19 cellular contexts compared by ENCODE assay signal in the genomic region with DNA sequence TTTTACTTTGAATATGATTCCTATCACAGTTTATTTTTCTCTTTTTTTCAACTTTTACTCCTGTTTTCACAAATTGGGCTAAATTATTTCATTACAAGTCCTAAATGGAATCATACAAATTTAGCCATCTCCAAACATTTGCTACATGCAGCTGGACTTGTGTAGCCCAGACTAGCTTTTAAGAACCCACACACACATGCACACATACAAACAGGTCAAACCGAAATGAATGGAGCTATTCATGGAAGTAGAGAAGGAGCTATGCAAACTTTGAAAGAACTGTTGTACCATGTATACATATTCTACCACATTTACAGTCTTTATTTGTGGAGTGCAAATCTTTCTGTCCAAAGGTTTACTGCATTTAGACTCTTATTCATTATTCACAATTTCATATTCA.
DNase-seq lines count a peak whose midpoint lies in the region; TF ChIP-seq lines count a peak whose summit lies in the region.
"Had no signal": no experiment of that assay in that cellular context is flagged by ENCODE, and none has a peak within 500 bp of the region (broad histone marks: within the 10 kb centered on the region; RNA-seq: fewer than 3 reads in every experiment).

No MANE protein-coding gene starts in this region.

- no peaks in the 10 kb centered on the region for H3K9me3 Mint-ChIP-seq in activated T-helper 1 cell treated with anti-CD3 and anti-CD28 coated beads, Interleukin-12 subunit alpha, Interleukin-12 subunit beta, Interleukin-2, Interleukin-4 antibody, amounts not matched to agents 30 ng/mL and 10 ng/mL and 1 ng/mL, durations not matched to agents 14 hours and 24 hours and 36 hours
- H3K9me3 Mint-ChIP-seq in mesothelial cell of epicardium = no peaks in the 10 kb centered on the region
- H3K9me3 Mint-ChIP-seq: CD14-positive monocyte, HFFc6 had no signal

- H3F3A ChIP-seq in smooth muscle cell (ENCODE audit: low read depth) = no peaks in the 10 kb centered on the region

- no peak overlapping the region for H3K4me3 ChIP-seq in smooth muscle cell
- H3K4me3 ChIP-seq: Peyer's patch had no signal

- no peaks in the 10 kb centered on the region for H3K27me3 Mint-ChIP-seq in activated T-helper 1 cell treated with anti-CD3 and anti-CD28 coated beads, Interleukin-12 subunit alpha, Interleukin-12 subunit beta, Interleukin-2, Interleukin-4 antibody, amounts not matched to agents 30 ng/mL and 10 ng/mL and 1 ng/mL, durations not matched to agents 14 hours and 24 hours and 36 hours (ENCODE audit: insufficient read depth)
- no peaks in the 10 kb centered on the region for H3K27me3 Mint-ChIP-seq in mesothelial cell of epicardium (ENCODE audit: low read depth)

- peak overlapping the region; percentile 33 for H2AFZ ChIP-seq in smooth muscle cell (ENCODE audit: low read depth)

- H3K4me2 ChIP-seq in smooth muscle cell = no peak overlapping the region

- H3K27me3 ChIP-seq in smooth muscle cell (ENCODE audit: low read depth) = no peaks in the 10 kb centered on the region
- H3K27me3 ChIP-seq: Peyer's patch had no signal

- TF ChIP-seq CTCF in smooth muscle cell (IDR thresholded peaks at IDR 0.05; ENCODE audit: borderline replicate concordance, insufficient read depth, poor library complexity, severe bottlenecking) (no peak), mesothelial cell of epicardium (IDR thresholded peaks at IDR 0.05; ENCODE audit: unreplicated experiment) (no peak)

- H3K9me3 ChIP-seq in smooth muscle cell (replicated peaks; ENCODE audit: low read depth) = no peaks in the 10 kb centered on the region
- H3K9me3 ChIP-seq: Caco-2, Peyer's patch had no signal

- H3K4me1 ChIP-seq in smooth muscle cell (ENCODE audit: low read depth) = no peaks in the 10 kb centered on the region
- H3K4me1 ChIP-seq: Caco-2, Peyer's patch had no signal

- DNase-seq in NCI-H526 (lab: John Stamatoyannopoulos, UW) = peak; percentile 98 to 100
- DNase-seq in cerebellar cortex (ENCODE audit: low spot score) = peak; percentile 14
- peak; percentile 76 for DNase-seq in myocyte (ENCODE audit: low read depth)
- no peak for DNase-seq in smooth muscle cell (lab: John Stamatoyannopoulos, UW; ENCODE audit: unreplicated experiment)
- DNase-seq in activated T-helper 1 cell treated with anti-CD3 and anti-CD28 coated beads, Interleukin-12 subunit alpha, Interleukin-12 subunit beta, Interleukin-2, Interleukin-4 antibody, amounts not matched to agents 30 ng/mL and 10 ng/mL and 1 ng/mL, durations not matched to agents 14 hours and 24 hours and 36 hours (ENCODE audit: low spot score) = no peak
- DNase-seq in mesothelial cell of epicardium (ENCODE audit: low spot score in 2 of 2, unreplicated experiment in 2 of 2) = no peak
- no peak for DNase-seq in NOMO-1 (lab: John Stamatoyannopoulos, UW; ENCODE audit: unreplicated experiment in 2 of 2)
- DNase-seq: Caco-2, DMS153, HFFc6, KG1, NCI-H1436 treated with DMSO at 0.1 percent for 48 hours, NCI-H2029 treated with DMSO at 0.1 percent for 48 hours, NCI-H2171 treated with DMSO at 0.1 percent for 48 hours, NCI-H446 treated with DMSO at 0.1 percent for 48 hours, NCI-H82, Peyer's patch, Right ventricle myocardium superior had no signal

- intact Hi-C loops in activated T-helper 1 cell treated with anti-CD3 and anti-CD28 coated beads, Interleukin-12 subunit alpha, Interleukin-12 subunit beta, Interleukin-2, Interleukin-4 antibody, amounts not matched to agents 30 ng/mL and 10 ng/mL and 1 ng/mL, durations not matched to agents 14 hours and 24 hours and 36 hours (cut with micrococcal nuclease) = no loop called here

- no peaks in the 10 kb centered on the region for H4K20me1 ChIP-seq in smooth muscle cell (ENCODE audit: low read depth)

- H3K4me3 Mint-ChIP-seq in activated T-helper 1 cell treated with anti-CD3 and anti-CD28 coated beads, Interleukin-12 subunit alpha, Interleukin-12 subunit beta, Interleukin-2, Interleukin-4 antibody, amounts not matched to agents 30 ng/mL and 10 ng/mL and 1 ng/mL, durations not matched to agents 14 hours and 24 hours and 36 hours = no peak overlapping the region
- H3K4me3 Mint-ChIP-seq in mesothelial cell of epicardium = no peak overlapping the region
- H3K4me3 Mint-ChIP-seq: CD14-positive monocyte, HFFc6 had no signal

- 97% methylated on average over 1 of the region's 1 CpG for WGBS in smooth muscle cell (ENCODE audit: low lambda C conversion rate)

- H3K27ac ChIP-seq in smooth muscle cell (ENCODE audit: low read depth) = no peak overlapping the region
- H3K27ac ChIP-seq: Peyer's patch had no signal

- H3K4me1 Mint-ChIP-seq in activated T-helper 1 cell treated with anti-CD3 and anti-CD28 coated beads, Interleukin-12 subunit alpha, Interleukin-12 subunit beta, Interleukin-2, Interleukin-4 antibody, amounts not matched to agents 30 ng/mL and 10 ng/mL and 1 ng/mL, durations not matched to agents 14 hours and 24 hours and 36 hours (ENCODE audit: low read depth) = no peaks in the 10 kb centered on the region
- peaks cover 11% of the 10 kb centered on the region for H3K4me1 Mint-ChIP-seq in mesothelial cell of epicardium
- H3K4me1 Mint-ChIP-seq: CD14-positive monocyte had no signal

- no peak overlapping the region for H3K9ac ChIP-seq in smooth muscle cell (ENCODE audit: low read depth)

- H3K36me3 Mint-ChIP-seq in activated T-helper 1 cell treated with anti-CD3 and anti-CD28 coated beads, Interleukin-12 subunit alpha, Interleukin-12 subunit beta, Interleukin-2, Interleukin-4 antibody, amounts not matched to agents 30 ng/mL and 10 ng/mL and 1 ng/mL, durations not matched to agents 14 hours and 24 hours and 36 hours (ENCODE audit: low read depth) = no peaks in the 10 kb centered on the region
- H3K36me3 Mint-ChIP-seq in mesothelial cell of epicardium = no peaks in the 10 kb centered on the region
- H3K36me3 Mint-ChIP-seq: CD14-positive monocyte had no signal

- no peak overlapping the region for H3K27ac Mint-ChIP-seq in activated T-helper 1 cell treated with anti-CD3 and anti-CD28 coated beads, Interleukin-12 subunit alpha, Interleukin-12 subunit beta, Interleukin-2, Interleukin-4 antibody, amounts not matched to agents 30 ng/mL and 10 ng/mL and 1 ng/mL, durations not matched to agents 14 hours and 24 hours and 36 hours
- no peak overlapping the region for H3K27ac Mint-ChIP-seq in mesothelial cell of epicardium
- H3K27ac Mint-ChIP-seq: CD14-positive monocyte, HFFc6 had no signal

- H3K36me3 ChIP-seq in smooth muscle cell (ENCODE audit: low read depth) = no peaks in the 10 kb centered on the region
- H3K36me3 ChIP-seq: Peyer's patch had no signal

- H3K79me2 ChIP-seq in smooth muscle cell (ENCODE audit: low read depth) = no peaks in the 10 kb centered on the region

Comparison
In these comparisons a context has a peak if more than half of its experiments do, and no peak if none do; other contexts are left out.
1. DNase-seq: peak in NCI-H526 (2 of 2), cerebellar cortex (single experiment) and myocyte (single experiment); none in smooth muscle cell (single experiment), activated T-helper 1 cell treated with anti-CD3 and anti-CD28 coated beads, Interleukin-12 subunit alpha, Interleukin-12 subunit beta, Interleukin-2, Interleukin-4 antibody, amounts not matched to agents 30 ng/mL and 10 ng/mL and 1 ng/mL, durations not matched to agents 14 hours and 24 hours and 36 hours (single experiment), mesothelial cell of epicardium (0 of 2) and NOMO-1 (0 of 2).